Comparison of ENCODE assay signal across 8 cellular contexts in genomic region chr4:123564758-123565346, GRCh38.
DNase-seq lines count a peak whose midpoint lies in the region; ATAC-seq, FAIRE-seq and TF ChIP-seq lines count a peak whose summit lies in the region.

No MANE protein-coding gene starts in this region.

- intact Hi-C loops in body of pancreas (cut with DNase I), result no loop called here

- H3K4me1 ChIP-seq in body of pancreas, result peaks cover 7% of the 10 kb centered on the region

- no peak overlapping the region for H3K4me3 ChIP-seq in SU-DHL-6 (ENCODE audit: insufficient read depth, low read length, poor library complexity, severe bottlenecking)
- no peak overlapping the region for H3K4me3 ChIP-seq in body of pancreas
- H3K4me3 ChIP-seq in kidney epithelial cell (ENCODE audit: low read depth, low read length), result no peak overlapping the region

- no peaks in the 10 kb centered on the region for H3K9me2 ChIP-seq in SU-DHL-6 (replicated peaks; ENCODE audit: insufficient read depth, low read length)

- no peaks in the 10 kb centered on the region for H3K79me2 ChIP-seq in SU-DHL-6 (ENCODE audit: insufficient read depth, low read length)

- no peaks in the 10 kb centered on the region for H3F3A ChIP-seq in SU-DHL-6 (ENCODE audit: insufficient read depth)

- DNase-seq in 8988T (peak; percentile 29), GM12891 (ENCODE audit: insufficient read length, low spot score) (peak; percentile 51), NCI-H1092 (lab: John Stamatoyannopoulos, UW) (peak; percentile 49), body of pancreas (peak; percentile 54 to 77 (median 66)), kidney epithelial cell (ENCODE audit: low read depth) (no peak)
- DNase-seq in stimulated activated CD8-positive, alpha-beta memory T cell treated with anti-CD3 and anti-CD28 coated beads, Interleukin-15, amount 100 ng/mL, for 4 hours (ENCODE audit: low read depth in 2 of 2), result peak; percentile 5 to 34

- FAIRE-seq in GM12891 (lab: Jason Lieb, UNC), result no peak

- TF ChIP-seq CTCF in SU-DHL-6 (IDR thresholded peaks at IDR 0.05; ENCODE audit: insufficient read depth, low read length, poor library complexity, severe bottlenecking) (peak; percentile 74), body of pancreas (IDR thresholded peaks at IDR 0.05) (peak; percentile 67 to 97 (median 90)), kidney epithelial cell (IDR thresholded peaks at IDR 0.05; ENCODE audit: insufficient read depth, low read length, poor library complexity, severe bottlenecking) (peak; percentile 95)

- H3K36me3 ChIP-seq in SU-DHL-6 (ENCODE audit: low read length) (no peaks in the 10 kb centered on the region), body of pancreas (replicated peaks in 1 of 2; ENCODE audit: insufficient read depth in 1 of 2, low read depth in 2 of 2) (no peaks in the 10 kb centered on the region), kidney epithelial cell (ENCODE audit: control insufficient read depth, insufficient read depth, low read length) (no peaks in the 10 kb centered on the region)

- TF ChIP-seq POLR2A in GM12891 (IDR thresholded peaks at IDR 0.05; ENCODE audit: low read depth, low read length) (no peak), body of pancreas (IDR thresholded peaks at IDR 0.05) (no peak)

- H3K27me3 ChIP-seq in SU-DHL-6 (ENCODE audit: low read length), result no peaks in the 10 kb centered on the region
- H3K27me3 ChIP-seq in body of pancreas, result no peaks in the 10 kb centered on the region
- H3K27me3 ChIP-seq in kidney epithelial cell (ENCODE audit: control insufficient read depth, insufficient read depth, low read length), result no peaks in the 10 kb centered on the region

- H3K27ac ChIP-seq in SU-DHL-6 (ENCODE audit: low read depth, low read length), result no peak overlapping the region
- H3K27ac ChIP-seq in body of pancreas, result no peak overlapping the region

- WGBS in body of pancreas, 2 donors, result 23% methylated on average over 6 of the region's 6 CpGs

- H2AFZ ChIP-seq in SU-DHL-6 (ENCODE audit: low read depth, low read length, severe bottlenecking), result no peak overlapping the region

- ATAC-seq in HG02678 (IDR thresholded peaks at IDR 0.05; ENCODE audit: unreplicated experiment), result peak; percentile 100
- ATAC-seq in body of pancreas, result peak; percentile 94

- H3K9ac ChIP-seq in SU-DHL-6 (ENCODE audit: low read length), result no peak overlapping the region

- H3K9me3 ChIP-seq in SU-DHL-6 (ENCODE audit: insufficient read depth, low read length), result no peaks in the 10 kb centered on the region
- H3K9me3 ChIP-seq in body of pancreas, result no peaks in the 10 kb centered on the region

- no peaks in the 10 kb centered on the region for H4K20me1 ChIP-seq in SU-DHL-6 (ENCODE audit: low read depth, low read length)

- H3K4me2 ChIP-seq in SU-DHL-6 (ENCODE audit: low read depth, low read length, poor library complexity, severe bottlenecking), result no peak overlapping the region

TF ChIP-seq in GM12891, 5 proteins besides CTCF, POLR2A, EP300 and RAD21:
- TF ChIP-seq SPI1 (IDR thresholded peaks at IDR 0.05; ENCODE audit: low read depth, low read length) (no peak), TAF1 (IDR thresholded peaks at IDR 0.05; ENCODE audit: low read depth, low read length) (no peak), POU2F2 (IDR thresholded peaks at IDR 0.05; ENCODE audit: low read depth, low read length) (no peak), PAX5 (IDR thresholded peaks at IDR 0.05; ENCODE audit: insufficient read depth, low read length, severe bottlenecking) (no peak), POLR2AphosphoS5 (IDR thresholded peaks at IDR 0.05; ENCODE audit: low read depth, low read length) (no peak)
